2 cellular contexts compared by ENCODE assay signal in the genomic region with DNA sequence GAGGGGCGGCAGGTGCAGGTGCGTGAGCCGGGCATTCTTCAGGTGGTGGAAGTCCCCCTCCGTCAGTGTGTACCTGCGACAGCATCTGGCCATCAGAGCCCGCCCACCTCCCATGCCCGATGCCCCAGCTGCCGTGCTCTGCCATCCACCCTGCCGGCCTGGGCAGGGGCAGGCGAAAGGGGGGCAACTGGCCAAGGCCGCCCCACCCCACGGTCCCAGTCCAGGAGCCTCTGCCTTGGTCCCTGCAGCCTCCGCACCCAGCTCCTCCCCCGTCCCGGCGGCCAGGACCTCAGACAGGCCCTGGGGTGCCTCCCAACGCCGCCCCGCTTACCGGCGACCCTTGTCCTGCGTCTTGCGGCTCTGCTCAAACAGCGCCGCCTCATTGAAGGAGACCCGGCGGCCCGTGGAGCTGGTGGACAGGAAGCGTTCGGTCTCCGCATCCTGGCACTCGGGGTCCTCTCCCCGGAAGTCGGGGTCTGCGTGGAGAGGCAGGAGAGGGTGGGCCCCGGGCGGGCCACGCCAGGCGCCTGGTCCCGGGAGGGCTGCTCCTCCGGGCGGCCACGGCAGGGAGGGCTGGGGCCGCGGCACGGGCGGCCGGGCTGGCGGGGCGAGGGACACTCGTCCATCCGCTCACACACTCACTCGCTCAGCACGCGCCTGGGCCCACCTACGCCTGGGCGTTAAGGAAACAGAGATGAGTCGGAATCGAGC.
A peak's percentile ranks its signal among the peaks of the same experiment; 100 is the strongest.
TF ChIP-seq lines count a peak whose summit lies in the region.

No MANE protein-coding gene starts in this region.

TF ChIP-seq in HCT116, 20 proteins besides CTCF, POLR2A, EP300 and RAD21:
- TF ChIP-seq ZNF274 (IDR thresholded peaks at IDR 0.05; ENCODE audit: low read depth, low read length), result no peak
- TF ChIP-seq SP1 (IDR thresholded peaks at IDR 0.05; ENCODE audit: low read depth), result no peak
- TF ChIP-seq POLR2AphosphoS5 (IDR thresholded peaks at IDR 0.05; ENCODE audit: low read depth, low read length), result no peak
- no peak for TF ChIP-seq CEBPB (IDR thresholded peaks at IDR 0.05; ENCODE audit: low read depth)
- TF ChIP-seq MAX (IDR thresholded peaks at IDR 0.05), result no peak
- no peak for TF ChIP-seq SRF (IDR thresholded peaks at IDR 0.05; ENCODE audit: low read depth)
- TF ChIP-seq YY1 (IDR thresholded peaks at IDR 0.05; ENCODE audit: extremely low read depth, insufficient replicate concordance, low read depth, low read length), result no peak

TF ChIP-seq in K562, 482 proteins besides CTCF, POLR2A, EP300 and RAD21:
- TF ChIP-seq HNRNPL (IDR thresholded peaks at IDR 0.05; ENCODE audit: low read depth, low read length) (peak; percentile 53; the same call in 1 of the 2 replicates), ZSCAN32 (CRISPR knock-in tag; IDR thresholded peaks at IDR 0.05) (no peak), HNRNPLL (IDR thresholded peaks at IDR 0.05; ENCODE audit: low read depth, low read length, poor library complexity, severe bottlenecking) (no peak), ZBTB33 (CRISPR knock-in tag; IDR thresholded peaks at IDR 0.05) (peak; percentile 82), ZNF445 (CRISPR knock-in tag; IDR thresholded peaks at IDR 0.05; ENCODE audit: low read depth) (no peak), NCOA2 (IDR thresholded peaks at IDR 0.05; ENCODE audit: partially characterized antibody in 2 of 2) (no peak), PCBP1 (IDR thresholded peaks at IDR 0.05; ENCODE audit: low read depth, low read length, poor library complexity, severe bottlenecking) (peak; percentile 32), FIP1L1 (IDR thresholded peaks at IDR 0.05; ENCODE audit: low read depth, low read length, poor library complexity, severe bottlenecking) (peak; percentile 34), ZNF41 (CRISPR knock-in tag; conservative IDR thresholded peaks at IDR 0.05) (no peak), POLR2G (IDR thresholded peaks at IDR 0.05; ENCODE audit: low read depth, low read length) (peak; percentile 15; the same call in 1 of the 2 replicates)
